ENCODE assay signal across 8 cellular contexts in genomic region chr15:92921215-92922131, GRCh38. TPM values are rescaled to one million over a fixed set of nuclear protein-coding genes. Genes with fewer than 3 reads are reported as not detected.
A peak's percentile ranks its signal among the peaks of the same experiment; 100 is the strongest.
DNase-seq lines count a peak whose midpoint lies in the region; ATAC-seq and TF ChIP-seq lines count a peak whose summit lies in the region.

No MANE protein-coding gene starts in this region.

- H3K36me3 Mint-ChIP-seq in Calu3 (ENCODE audit: insufficient read depth, unreplicated experiment) (peaks cover 87% of the 10 kb centered on the region), osteocyte (ENCODE audit: unreplicated experiment) (peaks cover 37% of the 10 kb centered on the region)

- ATAC-seq in sciatic nerve = no peak

- intact Hi-C loops in Calu3 (cut with micrococcal nuclease; ENCODE audit: unreplicated experiment) = loop anchor here (2.0 kb wide), 1 partner anchor 15 kb away; no protein-coding TSS in a partner anchor
- intact Hi-C loops in sciatic nerve (cut with DNase I) = no loop called here

- H3K27ac Mint-ChIP-seq in Calu3 (ENCODE audit: unreplicated experiment) = peak overlapping the region; percentile 96
- H3K27ac Mint-ChIP-seq in osteocyte (ENCODE audit: unreplicated experiment) = peak overlapping the region; percentile 58

- DNase-seq in Calu3 (peak; percentile 60), NOMO-1 treated with dmso at 0.1 percent for 144 hours (lab: John Stamatoyannopoulos, UW; ENCODE audit: unreplicated experiment) (peak; percentile 16), epithelial cell of esophagus (ENCODE audit: low read depth) (peak; percentile 97), osteocyte (ENCODE audit: extremely low spot score, unreplicated experiment) (no peak), GM10266 (ENCODE audit: extremely low spot score) (no peak), sciatic nerve (ENCODE audit: low spot score) (no peak), NCI-H2227 (lab: John Stamatoyannopoulos, UW; ENCODE audit: unreplicated experiment) (no peak), NCI-H1048 (lab: John Stamatoyannopoulos, UW) (no peak)

- H3K27me3 Mint-ChIP-seq in Calu3 (ENCODE audit: unreplicated experiment) (no peaks in the 10 kb centered on the region), osteocyte (ENCODE audit: unreplicated experiment) (no peaks in the 10 kb centered on the region)

- H3K9me3 Mint-ChIP-seq in Calu3 (ENCODE audit: low read depth, unreplicated experiment) (no peaks in the 10 kb centered on the region), osteocyte (ENCODE audit: unreplicated experiment) (no peaks in the 10 kb centered on the region)

- CTCF ChIA-PET in Calu3 (lab: Charles Lee) = interaction anchor here (0.7 to 3.3 kb wide), 9 partner anchors 14 to 124 kb away, joined by 3 to 24 read pairs (median 10); partner anchors contain the start of gene CHD2

- H3K4me1 Mint-ChIP-seq in Calu3 (ENCODE audit: low read depth, unreplicated experiment) = peaks cover 47% of the 10 kb centered on the region
- H3K4me1 Mint-ChIP-seq in osteocyte (ENCODE audit: unreplicated experiment) = peaks cover 59% of the 10 kb centered on the region

- TF ChIP-seq CTCF in Calu3 (IDR thresholded peaks at IDR 0.05; ENCODE audit: unreplicated experiment) (no peak), epithelial cell of esophagus (IDR thresholded peaks at IDR 0.05; ENCODE audit: insufficient read depth, low read depth, low read length, missing control alignments) (no peak), osteocyte (IDR thresholded peaks at IDR 0.05) (no peak), GM10266 (IDR thresholded peaks at IDR 0.05; ENCODE audit: control insufficient read depth, insufficient read depth, low read depth, missing control alignments) (no peak)

- H3K4me3 Mint-ChIP-seq in Calu3 (ENCODE audit: low read depth, unreplicated experiment) = peak overlapping the region; percentile 58
- H3K4me3 Mint-ChIP-seq in osteocyte (ENCODE audit: unreplicated experiment) = no peak overlapping the region

- TSS peak; percentile 93 for BruUV-seq in Calu3 (replicated peaks; lab: Mats Ljungman, UMichigan)

- no peak overlapping the region for H3K4me3 ChIP-seq in epithelial cell of esophagus (ENCODE audit: low read length)

RNA-seq across cellular contexts. Expression of gene CHD2, which starts 21.3 kb away (rescaled TPM):
- total RNA-seq in Calu3 (2022) (127 and 140 TPM in 2 replicates), osteocyte (89.9 and 102 TPM in 2 replicates), sciatic nerve (167 TPM)

Comparison
In these comparisons a context has a peak if more than half of its experiments do, and no peak if none do; other contexts are left out.
1. DNase-seq: peak in Calu3 (single experiment), NOMO-1 treated with dmso at 0.1 percent for 144 hours (single experiment) and epithelial cell of esophagus (single experiment); none in osteocyte (single experiment), GM10266 (single experiment), sciatic nerve (single experiment), NCI-H2227 (single experiment) and NCI-H1048 (single experiment).